9 cellular contexts compared by ENCODE assay signal in the genomic region with DNA sequence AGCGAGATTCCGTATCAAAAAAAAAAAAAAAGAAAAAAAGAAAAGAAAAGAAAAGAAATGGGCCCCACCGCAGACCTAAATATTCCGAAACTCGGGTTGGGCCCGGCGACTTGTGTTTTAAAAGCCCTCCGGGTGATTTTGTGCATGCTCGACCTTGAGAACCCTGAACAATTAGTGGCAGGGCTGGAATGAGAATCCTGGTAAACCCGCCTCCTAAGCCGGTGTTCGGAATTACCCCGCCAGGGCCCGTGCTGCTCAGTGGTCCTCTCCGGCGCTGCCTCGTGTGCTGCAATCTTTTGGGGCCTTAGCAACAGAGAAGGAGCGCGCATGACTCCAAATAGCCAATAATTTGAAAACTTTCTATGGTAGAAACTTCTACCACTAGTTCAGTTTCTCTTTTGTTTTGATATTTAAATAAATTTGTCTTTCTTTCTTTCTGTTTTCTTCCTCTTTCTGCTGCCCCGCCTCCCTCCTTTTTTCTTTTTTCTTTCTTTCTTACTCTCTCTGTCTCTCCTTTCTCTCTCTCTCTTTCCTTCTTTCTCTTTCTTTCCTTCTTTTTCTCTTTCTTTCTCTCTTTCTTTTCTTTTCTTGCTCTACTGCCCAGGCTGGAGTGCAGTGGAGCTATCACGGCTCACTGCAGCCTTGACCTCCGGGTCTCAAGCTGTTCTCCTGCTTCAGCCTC. TPM values are rescaled to one million over a fixed set of nuclear protein-coding genes. Genes with fewer than 3 reads are reported as not detected.
DNase-seq lines count a peak whose midpoint lies in the region; ATAC-seq, FAIRE-seq and TF ChIP-seq lines count a peak whose summit lies in the region.
"Had no signal": no experiment of that assay in that cellular context is flagged by ENCODE, and none has a peak within 500 bp of the region (broad histone marks: within the 10 kb centered on the region; RNA-seq: fewer than 3 reads in every experiment).

No MANE protein-coding gene starts in this region.

- no TSS peak for BruUV-seq in K562 (replicated peaks; lab: Mats Ljungman, UMichigan)

- no peak overlapping the region for H2BK120ac ChIP-seq in mesendoderm (ENCODE audit: low read depth, low read length)

- H3K4me1 ChIP-seq in K562 (replicated peaks in 1 of 2; ENCODE audit: control insufficient read depth in 2 of 2, insufficient read depth in 2 of 2, low read length in 2 of 2) (peaks cover 41 to 50% of the 10 kb centered on the region in 2 experiments), mesendoderm (ENCODE audit: control insufficient read depth, low read depth, low read length) (peaks cover 21% of the 10 kb centered on the region)

- H2AFZ ChIP-seq in K562 (ENCODE audit: low read depth, low read length): no peak overlapping the region

- H3K79me1 ChIP-seq in mesendoderm (ENCODE audit: low read length): no peaks in the 10 kb centered on the region

- no peak overlapping the region for H4K8ac ChIP-seq in mesendoderm (ENCODE audit: low read depth, low read length)

- no peak for ATAC-seq in K562
- ATAC-seq in HG02840 (IDR thresholded peaks at IDR 0.05; ENCODE audit: low FRiP score, unreplicated experiment): no peak

- no peak overlapping the region for H3K9ac ChIP-seq in K562 (ENCODE audit: insufficient read depth in 1 of 2, low read depth in 2 of 2, low read length in 2 of 2)
- H3K9ac ChIP-seq in mesendoderm (ENCODE audit: low read length): peak overlapping the region; percentile 30

- no peak for TF ChIP-seq POLR2A in K562 (conservative IDR thresholded peaks at IDR 0.05)

- no peak overlapping the region for H2BK5ac ChIP-seq in mesendoderm (ENCODE audit: low read length)

- peak; percentile 46 for DNase-seq in stimulated activated CD4-positive, alpha-beta T cell treated with anti-CD3 and anti-CD28 coated beads, Interleukin-15, amount 100 ng/mL, for 24 hours
- DNase-seq in stimulated activated CD4-positive, alpha-beta T cell treated with anti-CD3 and anti-CD28 coated beads, Interleukin-2, amount 100 ng/mL, for 48 hours: no peak
- DNase-seq in HuH-7 (ENCODE audit: low spot score): peak; percentile 68
- peak in 1 of 4 experiments; percentile 5 for DNase-seq in K562 (ENCODE audit: extremely low read depth in 1 of 4, low spot score in 3 of 4)
- DNase-seq in mesendoderm: peak; percentile 81
- no peak for DNase-seq in ureter (ENCODE audit: low spot score)
- no peak for DNase-seq in A172 (ENCODE audit: low spot score)

- POLR2A ChIA-PET in K562 (lab: Yijun Ruan, JAX): no interaction called here

- no peak for TF ChIP-seq RAD21 in K562 (CRISPR knock-in tag; conservative IDR thresholded peaks at IDR 0.05 in 1 of 2, IDR thresholded peaks at IDR 0.05 in 1 of 2)

- H3K27ac ChIP-seq in K562 (ENCODE audit: extremely low read depth, low read depth, low read length) (no peak overlapping the region), mesendoderm (ENCODE audit: low read depth, low read length) (no peak overlapping the region)

- CTCF ChIA-PET in K562 (lab: Yijun Ruan, JAX; ENCODE audit: low intra/inter-chr PET ratio): interaction anchor here (0.6 kb wide), 1 partner anchor 28 kb away, joined by 3 read pairs; no protein-coding TSS in a partner anchor

- no peak for FAIRE-seq in K562 (lab: Jason Lieb, UNC)

- in situ Hi-C loops in K562 (cut with MboI): no loop called here

- H3K27me3 ChIP-seq in K562 (ENCODE audit: control insufficient read depth in 2 of 2, insufficient read depth in 2 of 2, low read length in 2 of 2) (no peaks in the 10 kb centered on the region), mesendoderm (ENCODE audit: insufficient read depth, low read length, poor library complexity) (no peaks in the 10 kb centered on the region)

- no peaks in the 10 kb centered on the region for H4K20me1 ChIP-seq in K562 (replicated peaks; ENCODE audit: control insufficient read depth, insufficient read depth, low read length)

- H3K36me3 ChIP-seq in K562 (ENCODE audit: control insufficient read depth, insufficient read depth, low read length): no peaks in the 10 kb centered on the region
- H3K36me3 ChIP-seq in mesendoderm (ENCODE audit: control insufficient read depth, insufficient read depth, low read length): no peaks in the 10 kb centered on the region

- no peak overlapping the region for H3K18ac ChIP-seq in mesendoderm (ENCODE audit: low read length)

- no peaks in the 10 kb centered on the region for H3K9me3 ChIP-seq in K562 (replicated peaks; ENCODE audit: control insufficient read depth, insufficient read depth, low read depth, low read length)

- H3K4me2 ChIP-seq in K562 (ENCODE audit: insufficient read depth, low read length) (no peak overlapping the region), mesendoderm (ENCODE audit: low read length) (peak overlapping the region; percentile 26)

- no peak overlapping the region for H4K5ac ChIP-seq in mesendoderm (ENCODE audit: low read length)

- H3K4me3 ChIP-seq in K562 (no peak overlapping the region), mesendoderm (ENCODE audit: low read length) (no peak overlapping the region)

- TF ChIP-seq EP300 in K562 (IDR thresholded peaks at IDR 0.05; ENCODE audit: low read length): no peak

- no peak overlapping the region for H2AK5ac ChIP-seq in mesendoderm (ENCODE audit: low read length)

- no peak overlapping the region for H2BK15ac ChIP-seq in mesendoderm (replicated peaks; ENCODE audit: low read depth)

- peak overlapping the region; percentile 64 for H3K56ac ChIP-seq in mesendoderm (ENCODE audit: low read length)

- H3K9me1 ChIP-seq in K562 (ENCODE audit: control insufficient read depth, insufficient read depth, low read length): no peaks in the 10 kb centered on the region

- no peak overlapping the region for H3K23ac ChIP-seq in mesendoderm (ENCODE audit: low read length)

- TF ChIP-seq CTCF in K562 (IDR thresholded peaks at IDR 0.05 in 2 of 3, conservative IDR thresholded peaks at IDR 0.05 in 1 of 3; ENCODE audit: insufficient read depth in 2 of 3, low read depth in 1 of 3, low read length in 3 of 3): no peak

- intact Hi-C loops in K562 (cut with micrococcal nuclease): no loop called here

- 94% methylated on average over 14 of the region's 22 CpGs for WGBS in K562 (ENCODE audit: insufficient coverage, low coverage, missing lambda C conversion rate)
- WGBS in mesendoderm (ENCODE audit: extremely low coverage, insufficient coverage, low lambda C conversion rate): no CpG with 5 or more reads among the region's 22 CpGs

- H3K79me2 ChIP-seq in K562 (ENCODE audit: control insufficient read depth, insufficient read depth, low read length) (no peaks in the 10 kb centered on the region), mesendoderm (ENCODE audit: control insufficient read depth, insufficient read depth, low read length) (no peaks in the 10 kb centered on the region)

- H3K4ac ChIP-seq in mesendoderm (ENCODE audit: low read depth, low read length): no peak overlapping the region

RNA-seq across cellular contexts. Expression of gene GALNT6, which starts 1.5 kb away (rescaled TPM):
- 20.4 and 37.7 TPM in 2 replicates for total RNA-seq in K562 (2011; cell fraction: chromatin; rRNA removed; ENCODE audit: low replicate concordance)
- total RNA-seq in K562 (2011; cell fraction: nucleolus; rRNA removed): 22.1 and 26.2 TPM in 2 replicates
- 15.3 and 17.9 TPM in 2 replicates for total RNA-seq in K562 (2011; cell fraction: nucleoplasm; rRNA removed)
- total RNA-seq in K562 (2014; rRNA removed) (7.4 and 12.3 TPM in 2 replicates), K562 (2014; rRNA removed; fragmentation: Illumina TruSeq; extraction: Trizol) (4.5 and 5.1 TPM in 2 replicates), K562 (2015; rRNA removed; fragmentation: Illumina TruSeq; extraction: Trizol) (1.8 and 2.7 TPM in 2 replicates), K562 (2021) (7.7 and 8.8 TPM in 2 replicates), ureter (9.9 TPM)
- polyA plus RNA-seq in K562 (2011; rRNA removed) (7.2 and 8.1 TPM in 2 replicates), K562 (2014; fragmentation: Illumina TruSeq; extraction: Trizol) (6.7 and 8.6 TPM in 2 replicates), K562 (2014; fragmentation: Nextera tagmentation; extraction: Ambion mirVana) (1 to 10 TPM; 1.5 to 2.4 TPM), K562 (2014; rRNA removed) (2.8 and 7.0 TPM in 2 replicates)
- 6.9 and 10.1 TPM in 2 replicates for polyA plus RNA-seq in K562 (2011; cell fraction: cytosol; rRNA removed)
- polyA plus RNA-seq in K562 (2011; cell fraction: nucleus; rRNA removed): 6.3 and 9.5 TPM in 2 replicates
- polyA plus RNA-seq in K562 (2012): 4.5 and 6.8 TPM in 2 replicates
- polyA minus RNA-seq in K562 (2011; rRNA and poly(A)+ RNA removed): 9.1 and 9.4 TPM in 2 replicates
- polyA minus RNA-seq in K562 (2011; cell fraction: cytosol; rRNA and poly(A)+ RNA removed): 1.8 and 4.4 TPM in 2 replicates
- polyA minus RNA-seq in K562 (2011; cell fraction: nucleus; rRNA and poly(A)+ RNA removed): 9.3 and 12.7 TPM in 2 replicates
- 7.2 TPM for polyA plus RNA-seq in mesendoderm (2013, experiment 1 of 2)
- polyA plus RNA-seq in mesendoderm (2013, experiment 2 of 2): 8.6 TPM
- total RNA-seq in A172 (2014; rRNA removed; shearing (Covaris generic)): 16.5 and 38.0 TPM in 2 replicates

RNA-seq across cellular contexts. Expression of gene SLC4A8, which starts 31.9 kb away (rescaled TPM):
- total RNA-seq in K562 (2011; cell fraction: chromatin; rRNA removed; ENCODE audit: low replicate concordance): 0.51 and 0.88 TPM in 2 replicates
- total RNA-seq in K562 (2011; cell fraction: nucleolus; rRNA removed): 0.33 and 0.39 TPM in 2 replicates
- 0.31 TPM in 1 of 2 replicates, not detected in the other for total RNA-seq in K562 (2011; cell fraction: nucleoplasm; rRNA removed)
- 0.04 and 1.5 TPM in 2 replicates for total RNA-seq in K562 (2014; rRNA removed)
- 0.04 and 0.06 TPM in 2 replicates for total RNA-seq in K562 (2014; rRNA removed; fragmentation: Illumina TruSeq; extraction: Trizol)
- 0.07 and 0.41 TPM in 2 replicates for total RNA-seq in K562 (2015; rRNA removed; fragmentation: Illumina TruSeq; extraction: Trizol)
- not detected in 2 replicates for total RNA-seq in K562 (2021)
- polyA plus RNA-seq in K562 (2011; rRNA removed): 0.35 and 0.62 TPM in 2 replicates
- 0.22 and 0.51 TPM in 2 replicates for polyA plus RNA-seq in K562 (2011; cell fraction: cytosol; rRNA removed)
- 0.70 and 0.79 TPM in 2 replicates for polyA plus RNA-seq in K562 (2011; cell fraction: nucleus; rRNA removed)
- polyA plus RNA-seq in K562 (2012): 0.08 and 0.10 TPM in 2 replicates
- 0.15 and 0.25 TPM in 2 replicates for polyA plus RNA-seq in K562 (2014; fragmentation: Illumina TruSeq; extraction: Trizol)
- under 1 TPM in 1 of 2 experiments, not detected in 1; 0.06 TPM for polyA plus RNA-seq in K562 (2014; fragmentation: Nextera tagmentation; extraction: Ambion mirVana)
- polyA plus RNA-seq in K562 (2014; rRNA removed): 0.12 and 0.24 TPM in 2 replicates
- polyA minus RNA-seq in K562 (2011; rRNA and poly(A)+ RNA removed): 0.25 and 0.33 TPM in 2 replicates
- not detected in 2 replicates for polyA minus RNA-seq in K562 (2011; cell fraction: cytosol; rRNA and poly(A)+ RNA removed)
- polyA minus RNA-seq in K562 (2011; cell fraction: nucleus; rRNA and poly(A)+ RNA removed): 0.13 and 0.78 TPM in 2 replicates
- polyA plus RNA-seq in mesendoderm (2013, experiment 1 of 2): 1.4 TPM
- polyA plus RNA-seq in mesendoderm (2013, experiment 2 of 2): 1.2 TPM
- 3.0 TPM for total RNA-seq in ureter
- 7.5 and 14.4 TPM in 2 replicates for total RNA-seq in A172 (2014; rRNA removed; shearing (Covaris generic))

RNA-seq across cellular contexts. Expression of gene CELA1, which starts 46.2 kb away (rescaled TPM):
- total RNA-seq in K562 (2011; cell fraction: chromatin; rRNA removed; ENCODE audit: low replicate concordance): not detected in 2 replicates
- total RNA-seq in K562 (2011; cell fraction: nucleolus; rRNA removed): not detected in 2 replicates
- not detected in 2 replicates for total RNA-seq in K562 (2011; cell fraction: nucleoplasm; rRNA removed)
- total RNA-seq in K562 (2014; rRNA removed): not detected in 2 replicates
- not detected in 2 replicates for total RNA-seq in K562 (2014; rRNA removed; fragmentation: Illumina TruSeq; extraction: Trizol)
- not detected in 2 replicates for total RNA-seq in K562 (2015; rRNA removed; fragmentation: Illumina TruSeq; extraction: Trizol)
- total RNA-seq in K562 (2021): 0.22 TPM in 1 of 2 replicates, not detected in the other
- not detected in 2 replicates for polyA plus RNA-seq in K562 (2011; rRNA removed)
- polyA plus RNA-seq in K562 (2011; cell fraction: cytosol; rRNA removed): not detected in 2 replicates
- not detected in 2 replicates for polyA plus RNA-seq in K562 (2011; cell fraction: nucleus; rRNA removed)
- 0.10 and 0.25 TPM in 2 replicates for polyA plus RNA-seq in K562 (2012)
- not detected in 2 replicates for polyA plus RNA-seq in K562 (2014; fragmentation: Illumina TruSeq; extraction: Trizol)
- under 1 TPM; 0.06 to 0.27 TPM for polyA plus RNA-seq in K562 (2014; fragmentation: Nextera tagmentation; extraction: Ambion mirVana)
- polyA plus RNA-seq in K562 (2014; rRNA removed): not detected in 2 replicates
- not detected in 2 replicates for polyA minus RNA-seq in K562 (2011; rRNA and poly(A)+ RNA removed)
- polyA minus RNA-seq in K562 (2011; cell fraction: cytosol; rRNA and poly(A)+ RNA removed): not detected in 2 replicates
- not detected in 2 replicates for polyA minus RNA-seq in K562 (2011; cell fraction: nucleus; rRNA and poly(A)+ RNA removed)
- polyA plus RNA-seq in mesendoderm (2013, experiment 1 of 2): not detected
- polyA plus RNA-seq in mesendoderm (2013, experiment 2 of 2): not detected
- total RNA-seq in ureter: not detected
- not detected in 2 replicates for total RNA-seq in A172 (2014; rRNA removed; shearing (Covaris generic))
- polyA plus RNA-seq: adipose tissue had no signal

Comparison
In these comparisons a context has a peak if more than half of its experiments do, and no peak if none do; other contexts are left out.
1. DNase-seq: peak in stimulated activated CD4-positive, alpha-beta T cell treated with anti-CD3 and anti-CD28 coated beads, Interleukin-15, amount 100 ng/mL, for 24 hours (single experiment), HuH-7 (single experiment) and mesendoderm (single experiment); none in stimulated activated CD4-positive, alpha-beta T cell treated with anti-CD3 and anti-CD28 coated beads, Interleukin-2, amount 100 ng/mL, for 48 hours (0 of 2), ureter (single experiment) and A172 (single experiment).